In the genomic region with DNA sequence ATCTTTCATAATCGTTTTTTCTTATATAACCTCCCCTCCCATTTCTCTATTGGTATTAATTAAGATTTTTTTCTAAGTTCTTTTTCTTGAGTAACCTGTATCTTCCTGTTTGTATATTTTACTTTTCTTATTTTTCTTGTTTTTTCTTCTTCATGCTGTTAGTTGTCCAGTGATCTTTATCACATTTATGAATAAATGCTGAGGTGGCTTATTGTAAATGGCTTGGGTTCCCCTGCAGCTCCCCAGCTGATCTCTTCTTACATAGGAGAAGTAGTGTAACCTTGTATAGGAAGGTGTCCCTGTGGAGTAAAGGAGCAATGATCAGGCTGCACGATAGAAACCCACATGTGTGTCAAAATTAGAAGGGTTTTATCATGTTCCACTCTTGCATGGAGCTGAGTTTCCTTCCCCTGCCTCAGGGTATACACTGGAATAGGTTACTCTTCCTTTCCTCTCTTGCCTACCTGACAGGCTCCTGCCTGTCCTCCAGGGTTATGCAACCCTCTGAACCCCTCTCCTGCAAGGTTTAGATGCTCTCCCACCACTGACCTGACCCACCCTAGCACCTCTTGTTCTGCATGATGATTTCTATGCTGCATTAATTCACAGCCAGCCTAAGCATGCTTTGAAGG, we compare ENCODE assay signal across 11 cellular contexts.
DNase-seq lines count a peak whose midpoint lies in the region; ATAC-seq and TF ChIP-seq lines count a peak whose summit lies in the region.
"Had no signal": no experiment of that assay in that cellular context is flagged by ENCODE, and none has a peak within 500 bp of the region (broad histone marks: within the 10 kb centered on the region; RNA-seq: fewer than 3 reads in every experiment).

No MANE protein-coding gene starts in this region.

- H3K4me1 Mint-ChIP-seq in CD4-positive, CD25-positive, alpha-beta regulatory T cell, result peaks cover 34 to 57% (median 44%) of the 10 kb centered on the region in 4 donors
- H3K4me1 Mint-ChIP-seq in activated naive CD8-positive, alpha-beta T cell treated with anti-CD3 and anti-CD28 coated beads, Interleukin-2, amount 10 ng/mL, durations not matched to agents 7 days and 5 days, result peaks cover 53% of the 10 kb centered on the region
- H3K4me1 Mint-ChIP-seq in naive thymus-derived CD4-positive, alpha-beta T cell, result peaks cover 31 to 85% (median 61%) of the 10 kb centered on the region in 7 donors

- no peaks in the 10 kb centered on the region for H3K27me3 ChIP-seq in CD4-positive, CD25-positive, alpha-beta regulatory T cell (ENCODE audit: control insufficient read depth, insufficient read depth, low read length)
- no peaks in the 10 kb centered on the region for H3K27me3 ChIP-seq in naive thymus-derived CD4-positive, alpha-beta T cell (ENCODE audit: control insufficient read depth in 2 of 2, insufficient read depth in 2 of 2, low read length in 2 of 2)

- intact Hi-C loops in posterior cingulate gyrus (cut with DNase I), result loop anchor here (5.0 kb wide), 1 partner anchor 275 kb away; a partner anchor contains a TSS
- intact Hi-C loops in naive thymus-derived CD4-positive, alpha-beta T cell (cut with micrococcal nuclease), result no loop called here

- H3K27ac ChIP-seq in CD4-positive, CD25-positive, alpha-beta regulatory T cell (ENCODE audit: insufficient read depth, low read length, poor library complexity, severe bottlenecking), result no peak overlapping the region
- H3K27ac ChIP-seq in naive thymus-derived CD4-positive, alpha-beta T cell (ENCODE audit: low read depth, low read length), result no peak overlapping the region

- H3K27me3 Mint-ChIP-seq in CD4-positive, CD25-positive, alpha-beta regulatory T cell, result no peaks in the 10 kb centered on the region
- H3K27me3 Mint-ChIP-seq in activated naive CD8-positive, alpha-beta T cell treated with anti-CD3 and anti-CD28 coated beads, Interleukin-2, amount 10 ng/mL, durations not matched to agents 7 days and 5 days, result no peaks in the 10 kb centered on the region
- no peaks in the 10 kb centered on the region for H3K27me3 Mint-ChIP-seq in naive thymus-derived CD4-positive, alpha-beta T cell

- peak in 1 of 2 donors; percentile 14 for ATAC-seq in CD4-positive, CD25-positive, alpha-beta regulatory T cell (ENCODE audit: low read depth in 2 of 2)
- ATAC-seq in GM19324 (IDR thresholded peaks at IDR 0.05; ENCODE audit: low FRiP score, unreplicated experiment) (peak; percentile 3), HG03135 (IDR thresholded peaks at IDR 0.05; ENCODE audit: unreplicated experiment) (peak; percentile 28)
- peak; percentile 15 for ATAC-seq in activated naive CD8-positive, alpha-beta T cell treated with anti-CD3 and anti-CD28 coated beads, Interleukin-2, amount 10 ng/mL, durations not matched to agents 7 days and 5 days (ENCODE audit: low read depth)
- ATAC-seq in naive thymus-derived CD4-positive, alpha-beta T cell, result no peak

- H3K36me3 ChIP-seq in CD4-positive, CD25-positive, alpha-beta regulatory T cell (ENCODE audit: control insufficient read depth, insufficient read depth, low read length), result peaks cover 4% of the 10 kb centered on the region
- H3K36me3 ChIP-seq in naive thymus-derived CD4-positive, alpha-beta T cell (ENCODE audit: control insufficient read depth in 2 of 3, insufficient read depth in 3 of 3, low read length in 3 of 3), result no peaks in the 10 kb centered on the region

- peak overlapping the region; percentile 39 to 77 (median 67) for H3K27ac Mint-ChIP-seq in CD4-positive, CD25-positive, alpha-beta regulatory T cell
- H3K27ac Mint-ChIP-seq in activated naive CD8-positive, alpha-beta T cell treated with anti-CD3 and anti-CD28 coated beads, Interleukin-2, amount 10 ng/mL, durations not matched to agents 7 days and 5 days, result peak overlapping the region; percentile 82
- peak overlapping the region in 4 of 9 donors; percentile 20 to 74 (median 44) for H3K27ac Mint-ChIP-seq in naive thymus-derived CD4-positive, alpha-beta T cell

- CTCF ChIA-PET in HEK293T (lab: Yijun Ruan, JAX), result no interaction called here
- CTCF ChIA-PET in naive thymus-derived CD4-positive, alpha-beta T cell (lab: Charles Lee), result no interaction called here

- no peaks in the 10 kb centered on the region for H3K9me3 ChIP-seq in CD4-positive, CD25-positive, alpha-beta regulatory T cell (ENCODE audit: control insufficient read depth in 2 of 2, low read length in 2 of 2)
- peaks cover 0 to 6% (median 0%) of the 10 kb centered on the region in 3 experiments for H3K9me3 ChIP-seq in naive thymus-derived CD4-positive, alpha-beta T cell (ENCODE audit: control insufficient read depth in 2 of 3, low read length in 3 of 3)

- DNase-seq in CD4-positive, CD25-positive, alpha-beta regulatory T cell, result no peak
- DNase-seq in activated naive CD8-positive, alpha-beta T cell treated with anti-CD3 and anti-CD28 coated beads, Interleukin-2, amount 10 ng/mL, durations not matched to agents 7 days and 5 days, result no peak
- DNase-seq in posterior cingulate gyrus (no peak), cerebellum (ENCODE audit: low spot score) (no peak), HEK293T (ENCODE audit: extremely low spot score) (no peak)
- no peak for DNase-seq in naive thymus-derived CD4-positive, alpha-beta T cell
- DNase-seq: activated T-cell treated with anti-CD3 and anti-CD28 coated beads, Interleukin-2, amount 50 U/mL, for 48 hours; MM.1S; NCI-H446 had no signal

- peaks cover 34% of the 10 kb centered on the region for H3K36me3 Mint-ChIP-seq in CD4-positive, CD25-positive, alpha-beta regulatory T cell
- H3K36me3 Mint-ChIP-seq in activated naive CD8-positive, alpha-beta T cell treated with anti-CD3 and anti-CD28 coated beads, Interleukin-2, amount 10 ng/mL, durations not matched to agents 7 days and 5 days, result peaks cover 48% of the 10 kb centered on the region
- H3K36me3 Mint-ChIP-seq in naive thymus-derived CD4-positive, alpha-beta T cell, result peaks cover 19 to 54% (median 43%) of the 10 kb centered on the region in 5 donors

- POLR2A ChIA-PET in activated naive CD8-positive, alpha-beta T cell treated with anti-CD3 and anti-CD28 coated beads, Interleukin-2, amount 10 ng/mL, durations not matched to agents 7 days and 5 days (lab: Charles Lee), result interaction anchor here (0.6 to 1.7 kb wide), 2 partner anchors 42 to 911 kb away, joined by 4 to 6 read pairs; no protein-coding TSS in a partner anchor
- POLR2A ChIA-PET in HEK293T (lab: Yijun Ruan, JAX), result no interaction called here
- POLR2A ChIA-PET in naive thymus-derived CD4-positive, alpha-beta T cell (lab: Charles Lee), result no interaction called here

- peaks cover 0 to 23% (median 2%) of the 10 kb centered on the region in 7 donors for H3K9me3 Mint-ChIP-seq in CD4-positive, CD25-positive, alpha-beta regulatory T cell
- peaks cover 11% of the 10 kb centered on the region for H3K9me3 Mint-ChIP-seq in activated naive CD8-positive, alpha-beta T cell treated with anti-CD3 and anti-CD28 coated beads, Interleukin-2, amount 10 ng/mL, durations not matched to agents 7 days and 5 days
- H3K9me3 Mint-ChIP-seq in naive thymus-derived CD4-positive, alpha-beta T cell, result peaks cover 2 to 28% (median 15%) of the 10 kb centered on the region in 11 donors

- H3K4me3 ChIP-seq in CD4-positive, CD25-positive, alpha-beta regulatory T cell (ENCODE audit: low read depth, low read length), result no peak overlapping the region
- no peak overlapping the region for H3K4me3 ChIP-seq in naive thymus-derived CD4-positive, alpha-beta T cell (ENCODE audit: low read length)

- peak overlapping the region in 1 of 4 donors; percentile 8 for H3K4me3 Mint-ChIP-seq in CD4-positive, CD25-positive, alpha-beta regulatory T cell
- H3K4me3 Mint-ChIP-seq in activated naive CD8-positive, alpha-beta T cell treated with anti-CD3 and anti-CD28 coated beads, Interleukin-2, amount 10 ng/mL, durations not matched to agents 7 days and 5 days, result peak overlapping the region; percentile 42
- peak overlapping the region in 1 of 10 donors; percentile 15 for H3K4me3 Mint-ChIP-seq in naive thymus-derived CD4-positive, alpha-beta T cell

- H3K4me1 ChIP-seq in CD4-positive, CD25-positive, alpha-beta regulatory T cell (ENCODE audit: control insufficient read depth, insufficient read depth, low read length, poor library complexity, severe bottlenecking), result peaks cover 17% of the 10 kb centered on the region
- H3K4me1 ChIP-seq in naive thymus-derived CD4-positive, alpha-beta T cell (ENCODE audit: control insufficient read depth in 2 of 2, insufficient read depth in 2 of 2, low read length in 2 of 2), result peaks cover 6 to 13% of the 10 kb centered on the region in 2 donors

TF ChIP-seq in HEK293T, 16 proteins besides CTCF, POLR2A, EP300 and RAD21:
- TF ChIP-seq HDGF (IDR thresholded peaks at IDR 0.05; ENCODE audit: borderline replicate concordance), result no peak
- no peak for TF ChIP-seq FOXA1 (IDR thresholded peaks at IDR 0.05)
- TF ChIP-seq BHLHE40 (IDR thresholded peaks at IDR 0.05; ENCODE audit: borderline replicate concordance), result no peak
- TF ChIP-seq SUZ12 (IDR thresholded peaks at IDR 0.05), result no peak
- TF ChIP-seq FOXK2 (IDR thresholded peaks at IDR 0.05), result no peak
- no peak for TF ChIP-seq FOXM1 (IDR thresholded peaks at IDR 0.05; ENCODE audit: borderline replicate concordance)
- TF ChIP-seq, protein P1, sequence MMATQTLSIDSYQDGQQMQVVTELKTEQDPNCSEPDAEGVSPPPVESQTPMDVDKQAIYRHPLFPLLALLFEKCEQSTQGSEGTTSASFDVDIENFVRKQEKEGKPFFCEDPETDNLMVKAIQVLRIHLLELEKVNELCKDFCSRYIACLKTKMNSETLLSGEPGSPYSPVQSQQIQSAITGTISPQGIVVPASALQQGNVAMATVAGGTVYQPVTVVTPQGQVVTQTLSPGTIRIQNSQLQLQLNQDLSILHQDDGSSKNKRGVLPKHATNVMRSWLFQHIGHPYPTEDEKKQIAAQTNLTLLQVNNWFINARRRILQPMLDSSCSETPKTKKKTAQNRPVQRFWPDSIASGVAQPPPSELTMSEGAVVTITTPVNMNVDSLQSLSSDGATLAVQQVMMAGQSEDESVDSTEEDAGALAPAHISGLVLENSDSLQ (IDR thresholded peaks at IDR 0.05), result no peak
- TF ChIP-seq SP1 (IDR thresholded peaks at IDR 0.05), result no peak
- TF ChIP-seq ZNF384 (IDR thresholded peaks at IDR 0.05), result no peak
- no peak for TF ChIP-seq ARNT (IDR thresholded peaks at IDR 0.05)
- no peak for TF ChIP-seq TARDBP (IDR thresholded peaks at IDR 0.05)
- no peak for TF ChIP-seq CTBP1 (IDR thresholded peaks at IDR 0.05; ENCODE audit: borderline replicate concordance)
- no peak for TF ChIP-seq NFRKB (IDR thresholded peaks at IDR 0.05)
